17 cellular contexts compared by ENCODE assay signal in the genomic region with DNA sequence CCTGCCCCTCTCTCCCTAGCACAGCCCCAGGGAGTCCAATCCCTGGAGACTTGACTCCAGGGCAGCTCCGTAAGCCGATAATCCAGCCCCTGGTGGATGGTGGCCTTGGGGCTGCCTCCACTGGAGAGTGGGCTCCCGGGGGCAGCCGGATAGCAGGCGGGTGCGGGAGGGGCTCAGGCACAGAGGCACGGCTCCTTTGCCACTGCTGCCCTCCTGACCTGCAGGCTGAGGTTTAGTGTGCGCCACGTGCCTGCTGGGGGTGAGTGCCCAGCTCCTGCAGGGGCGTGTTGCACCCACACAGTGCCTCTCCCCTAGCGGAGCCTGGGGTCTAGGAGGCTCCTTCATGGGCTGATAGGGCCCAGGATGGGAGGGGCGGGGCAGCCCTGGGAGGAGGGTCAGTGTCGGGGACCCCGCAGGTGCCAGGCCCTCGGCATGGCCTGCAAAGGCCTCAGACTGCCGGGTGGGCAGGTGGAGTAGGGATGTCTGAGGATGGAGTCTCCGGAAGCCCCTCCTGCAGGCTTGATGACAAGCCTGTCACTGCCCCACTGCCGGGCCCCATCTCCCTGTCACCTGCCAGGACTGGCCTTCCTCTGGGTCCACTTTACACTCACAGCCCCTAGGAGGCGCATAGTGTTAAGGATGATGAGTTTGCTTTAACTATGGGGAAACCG. TPM values are rescaled to one million over a fixed set of nuclear protein-coding genes. Genes with fewer than 3 reads are reported as not detected.
DNase-seq lines count a peak whose midpoint lies in the region; ATAC-seq and TF ChIP-seq lines count a peak whose summit lies in the region.
"Had no signal": no experiment of that assay in that cellular context is flagged by ENCODE, and none has a peak within 500 bp of the region (broad histone marks: within the 10 kb centered on the region; RNA-seq: fewer than 3 reads in every experiment).

No MANE protein-coding gene starts in this region.

- WGBS in neuronal stem cell (ENCODE audit: extremely low coverage in 2 of 2, insufficient read length in 2 of 2, insufficient replicate concordance in 1 of 2), 2 donors, result no CpG with 5 or more reads among the region's 20 CpGs

- H3K27ac Mint-ChIP-seq in stimulated activated memory B cell treated with anti-CD40 and anti-IgM and Interleukin-4, amounts not matched to agents 10 μg/mL and 1 μg/mL and 100 μg/mL, for 72 hours, result no peak overlapping the region
- H3K27ac Mint-ChIP-seq: activated T-helper 2 cell treated with anti-CD3 and anti-CD28 coated beads, Interferon-gamma antibody, Interleukin-2, Interleukin-4, amounts not matched to agents 10 μg/mL and 5 μg/mL and 100 μg/mL, durations not matched to agents 14 hours and 24 hours and 36 hours had no signal

- peak overlapping the region; percentile 81 for H2AK5ac ChIP-seq in neuronal stem cell (ENCODE audit: low read depth, low read length)

- H4K91ac ChIP-seq in neuronal stem cell (ENCODE audit: low read depth, low read length, poor library complexity), result no peak overlapping the region

- H3K23ac ChIP-seq in neuronal stem cell (ENCODE audit: low read depth, low read length, poor library complexity), result peak overlapping the region; percentile 73

- no peaks in the 10 kb centered on the region for H3K79me2 ChIP-seq in Karpas-422 (ENCODE audit: low read length)

- H3K36me3 ChIP-seq in GM06990 (ENCODE audit: control insufficient read depth, insufficient read depth, low read length) (no peaks in the 10 kb centered on the region), Karpas-422 (ENCODE audit: insufficient read depth, low read length) (no peaks in the 10 kb centered on the region), neuronal stem cell (replicated peaks in 1 of 2; ENCODE audit: control insufficient read depth in 2 of 2, insufficient read depth in 2 of 2, low read length in 2 of 2) (peaks cover 0 to 7% of the 10 kb centered on the region in 2 donors)
- H3K36me3 ChIP-seq: thyroid gland had no signal

- H3K4ac ChIP-seq in neuronal stem cell (ENCODE audit: low read length), result no peak overlapping the region

- peaks cover 39% of the 10 kb centered on the region for H4K20me1 ChIP-seq in Karpas-422 (ENCODE audit: insufficient read depth, low read depth, low read length)

- H3K9me2 ChIP-seq in Karpas-422 (replicated peaks; ENCODE audit: insufficient read depth, low read length), result no peaks in the 10 kb centered on the region

- H3K79me1 ChIP-seq in neuronal stem cell (ENCODE audit: low read depth, low read length), result peaks cover 7% of the 10 kb centered on the region

- H3K4me3 Mint-ChIP-seq in stimulated activated memory B cell treated with anti-CD40 and anti-IgM and Interleukin-4, amounts not matched to agents 10 μg/mL and 1 μg/mL and 100 μg/mL, for 72 hours, result no peak overlapping the region

- peak overlapping the region; percentile 66 for H3K18ac ChIP-seq in neuronal stem cell (ENCODE audit: low read length)

- H3K27me3 ChIP-seq in GM06990 (replicated peaks; ENCODE audit: control insufficient read depth, insufficient read depth, low read length) (no peaks in the 10 kb centered on the region; the same call in none of the 2 replicates), Karpas-422 (ENCODE audit: low read length) (no peaks in the 10 kb centered on the region), neuronal stem cell (ENCODE audit: control insufficient read depth in 3 of 3, insufficient read depth in 3 of 3, low read depth in 1 of 3, low read length in 3 of 3) (peaks cover 0 to 60% (median 11%) of the 10 kb centered on the region in 3 experiments)
- H3K27me3 ChIP-seq: thyroid gland had no signal

- peaks cover 23% of the 10 kb centered on the region for H3K27me3 Mint-ChIP-seq in stimulated activated memory B cell treated with anti-CD40 and anti-IgM and Interleukin-4, amounts not matched to agents 10 μg/mL and 1 μg/mL and 100 μg/mL, for 72 hours

- TF ChIP-seq CTCF in GM06990 (IDR thresholded peaks at IDR 0.05; ENCODE audit: insufficient read depth, low read length, poor library complexity, severe bottlenecking) (peak; percentile 36), choroid plexus epithelial cell (conservative IDR thresholded peaks at IDR 0.05; ENCODE audit: low read depth, low read length) (peak; percentile 22)

- H3K4me1 ChIP-seq in Karpas-422 (ENCODE audit: low read length) (peaks cover 10% of the 10 kb centered on the region), neuronal stem cell (ENCODE audit: control insufficient read depth in 2 of 2, insufficient read depth in 1 of 2, low read depth in 1 of 2, low read length in 2 of 2) (peaks cover 21 to 28% of the 10 kb centered on the region in 2 donors)

- H3K27ac ChIP-seq in Karpas-422 (ENCODE audit: low read length) (no peak overlapping the region), neuronal stem cell (replicated peaks; ENCODE audit: low read length) (no peak overlapping the region)
- H3K27ac ChIP-seq: thyroid gland had no signal

- H3K4me1 Mint-ChIP-seq in stimulated activated memory B cell treated with anti-CD40 and anti-IgM and Interleukin-4, amounts not matched to agents 10 μg/mL and 1 μg/mL and 100 μg/mL, for 72 hours, result peaks cover 18% of the 10 kb centered on the region

- H2BK120ac ChIP-seq in neuronal stem cell (ENCODE audit: low read depth, low read length), result no peak overlapping the region

- H3K4me3 ChIP-seq in GM06990 (replicated peaks; ENCODE audit: low read depth, low read length), result no peak overlapping the region
- no peak overlapping the region for H3K4me3 ChIP-seq in Karpas-422 (ENCODE audit: low read length)
- no peak overlapping the region for H3K4me3 ChIP-seq in choroid plexus epithelial cell (ENCODE audit: low read depth, low read length)
- no peak overlapping the region for H3K4me3 ChIP-seq in neuronal stem cell (ENCODE audit: low read length in 2 of 2)
- H3K4me3 ChIP-seq: thyroid gland had no signal

- H3K14ac ChIP-seq in neuronal stem cell (ENCODE audit: low read length), result no peak overlapping the region

- no peak overlapping the region for H4K8ac ChIP-seq in neuronal stem cell (ENCODE audit: low read depth, low read length)

- H3K9ac ChIP-seq in Karpas-422 (ENCODE audit: low read length) (no peak overlapping the region), neuronal stem cell (ENCODE audit: low read depth, low read length, poor library complexity) (peak overlapping the region; percentile 21)

- peak overlapping the region; percentile 24 for H2BK5ac ChIP-seq in neuronal stem cell (ENCODE audit: low read length)

- no peaks in the 10 kb centered on the region for H3K36me3 Mint-ChIP-seq in stimulated activated memory B cell treated with anti-CD40 and anti-IgM and Interleukin-4, amounts not matched to agents 10 μg/mL and 1 μg/mL and 100 μg/mL, for 72 hours

- H2BK12ac ChIP-seq in neuronal stem cell (ENCODE audit: low read length), result no peak overlapping the region

- DNase-seq in GM06990 (ENCODE audit: extremely low read depth, insufficient read length) (no peak), Karpas-422 (peak; percentile 52), choroid plexus epithelial cell (ENCODE audit: low read depth) (no peak), neuronal stem cell (ENCODE audit: low spot score) (no peak)
- no peak for DNase-seq in activated CD4-positive, alpha-beta T cell treated with anti-CD3 and anti-CD28 coated beads for 48 hours
- DNase-seq: DMS79 treated with DMSO at 0.1 percent for 48 hours; effector CD8-positive, alpha-beta T cell; KBM-7; NCI-H187 treated with DMSO at 0.1 percent for 48 hours; NCI-H774; thyroid gland had no signal

- H2AFZ ChIP-seq in Karpas-422 (ENCODE audit: low read length) (no peak overlapping the region), neuronal stem cell (ENCODE audit: low read length) (no peak overlapping the region)

- no peaks in the 10 kb centered on the region for H3K9me3 Mint-ChIP-seq in stimulated activated memory B cell treated with anti-CD40 and anti-IgM and Interleukin-4, amounts not matched to agents 10 μg/mL and 1 μg/mL and 100 μg/mL, for 72 hours
- H3K9me3 Mint-ChIP-seq: activated T-helper 2 cell treated with anti-CD3 and anti-CD28 coated beads, Interferon-gamma antibody, Interleukin-2, Interleukin-4, amounts not matched to agents 10 μg/mL and 5 μg/mL and 100 μg/mL, durations not matched to agents 14 hours and 24 hours and 36 hours had no signal

- ATAC-seq in HG03097 (IDR thresholded peaks at IDR 0.05; ENCODE audit: low FRiP score, unreplicated experiment), result no peak
- ATAC-seq in HG03342 (IDR thresholded peaks at IDR 0.05; ENCODE audit: unreplicated experiment), result no peak
- no peak for ATAC-seq in stimulated activated memory B cell treated with anti-CD40 and anti-IgM and Interleukin-4, amounts not matched to agents 10 μg/mL and 1 μg/mL and 100 μg/mL, for 72 hours

- H3K9me3 ChIP-seq in Karpas-422 (ENCODE audit: low read length), result no peaks in the 10 kb centered on the region
- peaks cover 0 to 3% of the 10 kb centered on the region in 2 donors for H3K9me3 ChIP-seq in neuronal stem cell (replicated peaks in 1 of 2; ENCODE audit: control insufficient read depth in 2 of 2, insufficient read depth in 1 of 2, low read depth in 1 of 2, low read length in 2 of 2)
- H3K9me3 ChIP-seq: thyroid gland had no signal

- H2BK15ac ChIP-seq in neuronal stem cell (ENCODE audit: low read length), result no peak overlapping the region

- H3K4me2 ChIP-seq in Karpas-422 (ENCODE audit: low read depth, low read length, poor library complexity, severe bottlenecking) (no peak overlapping the region), neuronal stem cell (ENCODE audit: insufficient read depth, low read length, poor library complexity, severe bottlenecking) (no peak overlapping the region)

RNA-seq across cellular contexts. Expression of a gene that starts 5.6 kb away (rescaled TPM):
- total RNA-seq in Karpas-422 (2014; rRNA removed; shearing (Covaris generic); ENCODE audit: low replicate concordance), result not detected in 2 replicates
- 5.8 TPM for polyA plus RNA-seq in neuronal stem cell (2013, experiment 1 of 2)
- polyA plus RNA-seq in neuronal stem cell (2013, experiment 2 of 2), result 6.1 TPM

RNA-seq across cellular contexts. Expression of a gene that starts 18.6 kb away (rescaled TPM):
- not detected in 2 replicates for total RNA-seq in Karpas-422 (2014; rRNA removed; shearing (Covaris generic); ENCODE audit: low replicate concordance)
- polyA plus RNA-seq in neuronal stem cell (2013, experiment 1 of 2), result not detected
- not detected for polyA plus RNA-seq in neuronal stem cell (2013, experiment 2 of 2)
- total RNA-seq: activated T-helper 2 cell treated with anti-CD3 and anti-CD28 coated beads, Interferon-gamma antibody, Interleukin-2, Interleukin-4, amounts not matched to agents 10 μg/mL and 5 μg/mL and 100 μg/mL, durations not matched to agents 14 hours and 24 hours and 36 hours; aorta; mucosa of gallbladder; thyroid gland had no signal
- polyA plus RNA-seq: aorta had no signal

RNA-seq across cellular contexts. Expression of a gene that starts 31.6 kb away (rescaled TPM):
- total RNA-seq in Karpas-422 (2014; rRNA removed; shearing (Covaris generic); ENCODE audit: low replicate concordance), result not detected in 2 replicates
- not detected for polyA plus RNA-seq in neuronal stem cell (2013, experiment 1 of 2)
- polyA plus RNA-seq in neuronal stem cell (2013, experiment 2 of 2), result not detected
- total RNA-seq: activated T-helper 2 cell treated with anti-CD3 and anti-CD28 coated beads, Interferon-gamma antibody, Interleukin-2, Interleukin-4, amounts not matched to agents 10 μg/mL and 5 μg/mL and 100 μg/mL, durations not matched to agents 14 hours and 24 hours and 36 hours; aorta; thyroid gland had no signal
- polyA plus RNA-seq: aorta had no signal

RNA-seq across cellular contexts. Expression of a gene that starts 41.7 kb away (rescaled TPM):
- not detected in 2 replicates for total RNA-seq in Karpas-422 (2014; rRNA removed; shearing (Covaris generic); ENCODE audit: low replicate concordance)
- polyA plus RNA-seq in neuronal stem cell (2013, experiment 1 of 2), result not detected
- polyA plus RNA-seq in neuronal stem cell (2013, experiment 2 of 2), result not detected
- total RNA-seq: activated T-helper 2 cell treated with anti-CD3 and anti-CD28 coated beads, Interferon-gamma antibody, Interleukin-2, Interleukin-4, amounts not matched to agents 10 μg/mL and 5 μg/mL and 100 μg/mL, durations not matched to agents 14 hours and 24 hours and 36 hours; aorta; mucosa of gallbladder; thyroid gland had no signal
- polyA plus RNA-seq: aorta had no signal

RNA-seq across cellular contexts. Expression of a gene that starts 55.4 kb away (rescaled TPM):
- not detected in 2 replicates for total RNA-seq in Karpas-422 (2014; rRNA removed; shearing (Covaris generic); ENCODE audit: low replicate concordance)
- not detected for polyA plus RNA-seq in neuronal stem cell (2013, experiment 1 of 2)
- not detected for polyA plus RNA-seq in neuronal stem cell (2013, experiment 2 of 2)
- total RNA-seq: activated T-helper 2 cell treated with anti-CD3 and anti-CD28 coated beads, Interferon-gamma antibody, Interleukin-2, Interleukin-4, amounts not matched to agents 10 μg/mL and 5 μg/mL and 100 μg/mL, durations not matched to agents 14 hours and 24 hours and 36 hours; aorta; mucosa of gallbladder; thyroid gland had no signal
- polyA plus RNA-seq: aorta had no signal
